In genomic region chr19:31664096-31664495, GRCh38 we compare ENCODE assay signal across 19 cellular contexts.
DNase-seq lines count a peak whose midpoint lies in the region; TF ChIP-seq lines count a peak whose summit lies in the region.
"Had no signal": no experiment of that assay in that cellular context is flagged by ENCODE, and none has a peak within 500 bp of the region (broad histone marks: within the 10 kb centered on the region; RNA-seq: fewer than 3 reads in every experiment).

No MANE protein-coding gene starts in this region.

- CTCF ChIA-PET in activated CD4-positive, alpha-beta T cell treated with anti-CD3 and anti-CD28 coated beads, Interleukin-2, amount 10 ng/mL, durations not matched to agents 7 days and 5 days (lab: Charles Lee): no interaction called here
- CTCF ChIA-PET in RWPE1 (lab: Yijun Ruan, JAX): no interaction called here

- no peaks in the 10 kb centered on the region for H3K9me3 ChIP-seq in esophagus muscularis mucosa
- H3K9me3 ChIP-seq in colonic mucosa: no peaks in the 10 kb centered on the region
- H3K9me3 ChIP-seq: A549; BLaER1 treated with 17β-estradiol and CSF1 and Interleukin-3, amounts not matched to agents 10 nM and 100 nM; Caco-2 had no signal

- no peaks in the 10 kb centered on the region for H3K36me3 Mint-ChIP-seq in activated CD4-positive, alpha-beta T cell treated with anti-CD3 and anti-CD28 coated beads, Interleukin-2, amount 10 ng/mL, durations not matched to agents 24 days and 14 days (ENCODE audit: low read depth)
- no peaks in the 10 kb centered on the region for H3K36me3 Mint-ChIP-seq in activated CD4-positive, alpha-beta T cell treated with anti-CD3 and anti-CD28 coated beads, Interleukin-2, amount 10 ng/mL, durations not matched to agents 7 days and 5 days (ENCODE audit: low read depth)
- H3K36me3 Mint-ChIP-seq in mesothelial cell of epicardium: no peaks in the 10 kb centered on the region
- H3K36me3 Mint-ChIP-seq: CD8-positive, alpha-beta T cell had no signal

- H3K27ac Mint-ChIP-seq in activated CD4-positive, alpha-beta T cell treated with anti-CD3 and anti-CD28 coated beads, Interleukin-2, amount 10 ng/mL, durations not matched to agents 24 days and 14 days: no peak overlapping the region
- H3K27ac Mint-ChIP-seq in activated CD4-positive, alpha-beta T cell treated with anti-CD3 and anti-CD28 coated beads, Interleukin-2, amount 10 ng/mL, durations not matched to agents 7 days and 5 days: no peak overlapping the region
- H3K27ac Mint-ChIP-seq in mesothelial cell of epicardium: peak overlapping the region; percentile 81
- H3K27ac Mint-ChIP-seq: B cell; CD4-positive, alpha-beta T cell; CD8-positive, alpha-beta T cell had no signal

- peak; percentile 9 for DNase-seq in activated CD4-positive, alpha-beta T cell treated with anti-CD3 and anti-CD28 coated beads, Interleukin-2, amount 10 ng/mL, durations not matched to agents 24 days and 14 days
- DNase-seq in activated CD4-positive, alpha-beta T cell treated with anti-CD3 and anti-CD28 coated beads, Interleukin-2, amount 10 ng/mL, durations not matched to agents 7 days and 5 days: no peak
- DNase-seq in esophagus muscularis mucosa (ENCODE audit: extremely low spot score) (peak; percentile 72), mesothelial cell of epicardium (ENCODE audit: low spot score in 2 of 2, unreplicated experiment in 2 of 2) (no peak), colonic mucosa (no peak), RWPE1 (ENCODE audit: low spot score) (no peak)
- DNase-seq: AML-193; Caco-2; Calu3; CD4-positive, alpha-beta T cell; CD8-positive, alpha-beta T cell; DMS79 treated with DMSO at 0.1 percent for 48 hours; GDM1 had no signal

- no peak overlapping the region for H3K4me3 Mint-ChIP-seq in activated CD4-positive, alpha-beta T cell treated with anti-CD3 and anti-CD28 coated beads, Interleukin-2, amount 10 ng/mL, durations not matched to agents 24 days and 14 days
- H3K4me3 Mint-ChIP-seq in activated CD4-positive, alpha-beta T cell treated with anti-CD3 and anti-CD28 coated beads, Interleukin-2, amount 10 ng/mL, durations not matched to agents 7 days and 5 days: no peak overlapping the region
- H3K4me3 Mint-ChIP-seq in mesothelial cell of epicardium: no peak overlapping the region
- H3K4me3 Mint-ChIP-seq: B cell; CD4-positive, alpha-beta T cell; CD8-positive, alpha-beta T cell had no signal

- no peak for TF ChIP-seq EP300 in esophagus muscularis mucosa (IDR thresholded peaks at IDR 0.05)

- TF ChIP-seq POLR2A in esophagus muscularis mucosa (IDR thresholded peaks at IDR 0.05; ENCODE audit: low read depth): no peak

- H3K36me3 ChIP-seq in esophagus muscularis mucosa (no peaks in the 10 kb centered on the region), colonic mucosa (no peaks in the 10 kb centered on the region)
- H3K36me3 ChIP-seq: BLaER1 treated with 17β-estradiol and CSF1 and Interleukin-3, amounts not matched to agents 10 nM and 100 nM had no signal

- TF ChIP-seq CTCF in esophagus muscularis mucosa (IDR thresholded peaks at IDR 0.05): no peak
- no peak for TF ChIP-seq CTCF in mesothelial cell of epicardium (IDR thresholded peaks at IDR 0.05; ENCODE audit: unreplicated experiment)
- no peak for TF ChIP-seq CTCF in colonic mucosa (IDR thresholded peaks at IDR 0.05)
- no peak for TF ChIP-seq CTCF in RWPE1 (conservative IDR thresholded peaks at IDR 0.05; ENCODE audit: low read depth)

- no peaks in the 10 kb centered on the region for H3K4me1 Mint-ChIP-seq in activated CD4-positive, alpha-beta T cell treated with anti-CD3 and anti-CD28 coated beads, Interleukin-2, amount 10 ng/mL, durations not matched to agents 24 days and 14 days
- no peaks in the 10 kb centered on the region for H3K4me1 Mint-ChIP-seq in activated CD4-positive, alpha-beta T cell treated with anti-CD3 and anti-CD28 coated beads, Interleukin-2, amount 10 ng/mL, durations not matched to agents 7 days and 5 days
- peaks cover 24% of the 10 kb centered on the region for H3K4me1 Mint-ChIP-seq in mesothelial cell of epicardium
- H3K4me1 Mint-ChIP-seq: B cell had no signal

- intact Hi-C loops in activated CD4-positive, alpha-beta T cell treated with anti-CD3 and anti-CD28 coated beads, Interleukin-2, amount 10 ng/mL, durations not matched to agents 24 days and 14 days (cut with micrococcal nuclease): no loop called here
- intact Hi-C loops in esophagus muscularis mucosa (cut with DNase I) (no loop called here), colonic mucosa (cut with DNase I) (no loop called here)

- no peak overlapping the region for H3K27ac ChIP-seq in esophagus muscularis mucosa (replicated peaks in 1 of 4)
- H3K27ac ChIP-seq in colonic mucosa: no peak overlapping the region
- H3K27ac ChIP-seq in RWPE1: no peak overlapping the region
- H3K27ac ChIP-seq: 22Rv1; A549; BLaER1 treated with 17β-estradiol and CSF1 and Interleukin-3, amounts not matched to agents 10 nM and 100 nM; C4-2B had no signal

- no peaks in the 10 kb centered on the region for H3K4me1 ChIP-seq in esophagus muscularis mucosa
- no peaks in the 10 kb centered on the region for H3K4me1 ChIP-seq in colonic mucosa
- H3K4me1 ChIP-seq: A549, Caco-2 had no signal

- H3K27me3 ChIP-seq in esophagus muscularis mucosa (no peaks in the 10 kb centered on the region), colonic mucosa (no peaks in the 10 kb centered on the region)
- H3K27me3 ChIP-seq: BLaER1 treated with 17β-estradiol and CSF1 and Interleukin-3, amounts not matched to agents 10 nM and 100 nM had no signal

- H3K9ac ChIP-seq in colonic mucosa (ENCODE audit: low read depth in 2 of 2, low read length in 2 of 2): no peak overlapping the region
- H3K9ac ChIP-seq: BLaER1 treated with 17β-estradiol and CSF1 and Interleukin-3, amounts not matched to agents 10 nM and 100 nM had no signal

- H3K27me3 Mint-ChIP-seq in activated CD4-positive, alpha-beta T cell treated with anti-CD3 and anti-CD28 coated beads, Interleukin-2, amount 10 ng/mL, durations not matched to agents 24 days and 14 days: no peaks in the 10 kb centered on the region
- no peaks in the 10 kb centered on the region for H3K27me3 Mint-ChIP-seq in activated CD4-positive, alpha-beta T cell treated with anti-CD3 and anti-CD28 coated beads, Interleukin-2, amount 10 ng/mL, durations not matched to agents 7 days and 5 days
- H3K27me3 Mint-ChIP-seq in mesothelial cell of epicardium (ENCODE audit: low read depth): no peaks in the 10 kb centered on the region
- H3K27me3 Mint-ChIP-seq: B cell; CD4-positive, alpha-beta T cell had no signal

- POLR2A ChIA-PET in activated CD4-positive, alpha-beta T cell treated with anti-CD3 and anti-CD28 coated beads, Interleukin-2, amount 10 ng/mL, durations not matched to agents 7 days and 5 days (lab: Charles Lee): no interaction called here
- POLR2A ChIA-PET in RWPE1 (lab: Yijun Ruan, JAX; ENCODE audit: low non-redundant PET): no interaction called here

- H3K9me3 Mint-ChIP-seq in activated CD4-positive, alpha-beta T cell treated with anti-CD3 and anti-CD28 coated beads, Interleukin-2, amount 10 ng/mL, durations not matched to agents 24 days and 14 days: no peaks in the 10 kb centered on the region
- H3K9me3 Mint-ChIP-seq in activated CD4-positive, alpha-beta T cell treated with anti-CD3 and anti-CD28 coated beads, Interleukin-2, amount 10 ng/mL, durations not matched to agents 7 days and 5 days: no peaks in the 10 kb centered on the region
- H3K9me3 Mint-ChIP-seq in mesothelial cell of epicardium: no peaks in the 10 kb centered on the region
- H3K9me3 Mint-ChIP-seq: CD4-positive, alpha-beta T cell had no signal

- no peak overlapping the region for H3K4me3 ChIP-seq in esophagus muscularis mucosa
- no peak overlapping the region for H3K4me3 ChIP-seq in colonic mucosa
- H3K4me3 ChIP-seq: A549; BLaER1 treated with 17β-estradiol and CSF1 and Interleukin-3, amounts not matched to agents 10 nM and 100 nM; GM12878 had no signal

- 89% methylated on average over 7 of the region's 7 CpGs for WGBS in esophagus muscularis mucosa

Comparison
In these comparisons a context has a peak if more than half of its experiments do, and no peak if none do; other contexts are left out.
1. DNase-seq: peak in activated CD4-positive, alpha-beta T cell treated with anti-CD3 and anti-CD28 coated beads, Interleukin-2, amount 10 ng/mL, durations not matched to agents 24 days and 14 days (single experiment) and esophagus muscularis mucosa (single experiment); none in activated CD4-positive, alpha-beta T cell treated with anti-CD3 and anti-CD28 coated beads, Interleukin-2, amount 10 ng/mL, durations not matched to agents 7 days and 5 days (single experiment), mesothelial cell of epicardium (0 of 2), colonic mucosa (single experiment) and RWPE1 (single experiment).